8 cellular contexts compared by ENCODE assay signal in genomic region chr2:64989982-64990614, GRCh38. TPM values are rescaled to one million over a fixed set of nuclear protein-coding genes. Genes with fewer than 3 reads are reported as not detected.
DNase-seq lines count a peak whose midpoint lies in the region; ATAC-seq, FAIRE-seq and TF ChIP-seq lines count a peak whose summit lies in the region.

No MANE protein-coding gene starts in this region.

- DNase-seq in activated T-cell treated with anti-CD3 and anti-CD28 coated beads, Interleukin-2, amount 50 U/mL, for 72 hours, result peak in 1 of 2 donors; percentile 10
- no peak for DNase-seq in activated T-cell treated with anti-CD3 and anti-CD28 coated beads, Interleukin-2, amount 50 U/mL, for 1 hour
- peak; percentile 52 for DNase-seq in NCI-H2227 (lab: John Stamatoyannopoulos, UW; ENCODE audit: unreplicated experiment)
- no peak for DNase-seq in cardiac fibroblast (ENCODE audit: low read depth in 2 of 2)
- DNase-seq in H54 (ENCODE audit: insufficient read length, low spot score), result no peak
- no peak for DNase-seq in cerebellar cortex (ENCODE audit: low spot score)

- H3K4me3 ChIP-seq in cardiac fibroblast (replicated peaks in 1 of 2; ENCODE audit: low read depth in 2 of 2, low read length in 2 of 2) (peak overlapping the region; percentile 56 to 71), mucosa of rectum (ENCODE audit: low read length in 2 of 2) (peak overlapping the region; percentile 83 to 84)

- H3K27me3 ChIP-seq in mucosa of rectum (ENCODE audit: control insufficient read depth in 2 of 2, insufficient read depth in 2 of 2, low read length in 2 of 2), result no peaks in the 10 kb centered on the region

- H3K27ac ChIP-seq in mucosa of rectum (ENCODE audit: low read depth in 2 of 2, low read length in 2 of 2), result peak overlapping the region in 1 of 2 donors; percentile 80

- TF ChIP-seq CTCF in cardiac fibroblast (IDR thresholded peaks at IDR 0.05; ENCODE audit: low read depth, low read length), result no peak

- peaks cover 76% of the 10 kb centered on the region for H3K4me1 Mint-ChIP-seq in activated T-cell treated with anti-CD3 and anti-CD28 coated beads, Interleukin-2, amount 50 U/mL, for 72 hours (ENCODE audit: low read depth)

- H3K4me1 ChIP-seq in mucosa of rectum (ENCODE audit: control insufficient read depth in 2 of 2, insufficient read depth in 2 of 2, low read length in 2 of 2), result peaks cover 13 to 18% of the 10 kb centered on the region in 2 donors

- ATAC-seq in activated T-cell treated with anti-CD3 and anti-CD28 coated beads, Interleukin-2, amount 50 U/mL, for 72 hours (replicated peaks in 1 of 2), result no peak
- no peak for ATAC-seq in HG02623 (IDR thresholded peaks at IDR 0.05; ENCODE audit: unreplicated experiment)

- no peak for FAIRE-seq in H54 (lab: Jason Lieb, UNC)

- H3K9me3 Mint-ChIP-seq in activated T-cell treated with anti-CD3 and anti-CD28 coated beads, Interleukin-2, amount 50 U/mL, for 72 hours, result no peaks in the 10 kb centered on the region

- peaks cover 29% of the 10 kb centered on the region for H3K27me3 Mint-ChIP-seq in activated T-cell treated with anti-CD3 and anti-CD28 coated beads, Interleukin-2, amount 50 U/mL, for 72 hours (ENCODE audit: low read depth)

- peak overlapping the region; percentile 82 for H3K27ac Mint-ChIP-seq in activated T-cell treated with anti-CD3 and anti-CD28 coated beads, Interleukin-2, amount 50 U/mL, for 72 hours

- no peak for TF ChIP-seq POLR2A in H54 (IDR thresholded peaks at IDR 0.05; ENCODE audit: low read depth, low read length)

- H3K4me3 Mint-ChIP-seq in activated T-cell treated with anti-CD3 and anti-CD28 coated beads, Interleukin-2, amount 50 U/mL, for 72 hours, result peak overlapping the region; percentile 94 to 95

- peak overlapping the region; percentile 65 to 73 for H3K9ac ChIP-seq in mucosa of rectum (ENCODE audit: low read depth in 1 of 2, low read length in 2 of 2)

- no peaks in the 10 kb centered on the region for H3K9me3 ChIP-seq in mucosa of rectum (ENCODE audit: control insufficient read depth in 2 of 2, low read length in 2 of 2)

- peaks cover 0 to 1% of the 10 kb centered on the region in 2 donors for H3K36me3 ChIP-seq in mucosa of rectum (ENCODE audit: control insufficient read depth in 2 of 2, insufficient read depth in 2 of 2, low read length in 2 of 2)

- H3K36me3 Mint-ChIP-seq in activated T-cell treated with anti-CD3 and anti-CD28 coated beads, Interleukin-2, amount 50 U/mL, for 72 hours (ENCODE audit: insufficient read depth in 2 of 2), result peaks cover 4 to 14% of the 10 kb centered on the region in 2 donors

RNA-seq across cellular contexts. Expression of gene SLC1A4, which starts 0.9 kb away (rescaled TPM):
- total RNA-seq in activated T-cell treated with anti-CD3 and anti-CD28 coated beads, Interleukin-2, amount 50 U/mL, for 72 hours, result 10 to 100 TPM; 41.6 to 45.3 TPM
